ENCODE assay signal across 10 cellular contexts in the genomic region with DNA sequence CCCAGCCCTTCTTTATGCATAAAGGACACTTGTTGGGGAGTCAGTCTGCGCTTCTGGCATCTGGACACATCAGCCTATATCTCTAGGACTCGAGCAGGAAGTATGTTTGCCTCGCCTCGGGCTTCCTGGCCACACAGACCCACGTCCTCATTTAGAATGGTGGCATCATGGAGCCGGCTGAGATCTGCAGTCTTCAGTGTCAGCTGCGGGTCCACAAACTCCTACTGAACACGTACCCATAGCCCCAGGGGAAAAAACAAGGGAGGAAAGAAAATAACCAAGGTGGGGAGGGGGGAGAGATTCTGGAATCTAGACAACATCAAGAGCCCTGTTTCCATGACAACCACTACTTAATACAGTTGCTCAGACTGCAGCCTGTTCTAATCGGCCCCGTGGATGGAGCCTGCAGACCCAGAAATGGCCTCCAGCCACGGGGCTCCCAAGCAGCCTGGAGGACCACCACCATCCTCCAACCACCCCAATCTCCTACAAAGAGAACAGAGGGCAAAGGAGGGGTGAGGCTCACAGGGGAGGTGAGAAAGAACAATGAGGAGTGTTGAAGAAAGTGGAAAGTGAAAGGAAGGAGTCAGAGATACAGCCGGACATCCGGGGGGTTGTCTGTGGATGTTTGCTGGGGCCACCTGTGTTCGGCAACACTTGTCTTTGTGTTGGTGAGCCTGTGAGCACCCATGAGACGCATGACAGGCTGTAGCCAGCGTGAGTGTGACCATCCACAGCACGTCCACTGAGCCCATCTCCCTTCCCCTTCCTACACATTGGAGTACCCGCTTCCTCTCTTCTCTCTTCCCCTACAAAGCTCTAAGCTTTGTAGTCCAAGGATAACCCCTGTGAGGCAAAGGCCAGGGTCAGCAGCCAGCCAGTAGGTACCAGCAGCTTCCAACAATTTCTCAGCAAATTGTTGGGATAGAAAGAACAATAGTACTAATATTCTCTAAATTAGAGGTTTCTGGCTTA.
A peak's percentile ranks its signal among the peaks of the same experiment; 100 is the strongest.
DNase-seq lines count a peak whose midpoint lies in the region; ATAC-seq and TF ChIP-seq lines count a peak whose summit lies in the region.
"Had no signal": no experiment of that assay in that cellular context is flagged by ENCODE, and none has a peak within 500 bp of the region (broad histone marks: within the 10 kb centered on the region; RNA-seq: fewer than 3 reads in every experiment).

No MANE protein-coding gene starts in this region.

- POLR2A ChIA-PET in activated CD4-positive, alpha-beta memory T cell treated with anti-CD3 and anti-CD28 coated beads, Interleukin-2, amount 10 ng/mL, durations not matched to agents 7 days and 5 days (lab: Charles Lee) = interaction anchor here (4.4 kb wide), 1 partner anchor 14 kb away, joined by 24 read pairs; no protein-coding TSS in a partner anchor

- no peak for TF ChIP-seq CTCF in foreskin keratinocyte (conservative IDR thresholded peaks at IDR 0.05)

- H3K27me3 Mint-ChIP-seq in activated CD4-positive, alpha-beta memory T cell treated with anti-CD3 and anti-CD28 coated beads, Interleukin-2, amount 10 ng/mL, durations not matched to agents 7 days and 5 days = peaks cover 2% of the 10 kb centered on the region

- H3K4me3 Mint-ChIP-seq in activated CD4-positive, alpha-beta memory T cell treated with anti-CD3 and anti-CD28 coated beads, Interleukin-2, amount 10 ng/mL, durations not matched to agents 7 days and 5 days = no peak overlapping the region

- ATAC-seq in HG03097 (IDR thresholded peaks at IDR 0.05; ENCODE audit: low FRiP score, unreplicated experiment) (no peak), left cardiac atrium (no peak), foreskin keratinocyte (no peak)
- ATAC-seq: HCT116 had no signal

- DNase-seq in NCI-H524 (lab: John Stamatoyannopoulos, UW) = peak; percentile 68 to 78
- DNase-seq in NCI-H524 treated with DMSO at 0.1 percent for 48 hours (lab: John Stamatoyannopoulos, UW) = no peak
- peak; percentile 68 for DNase-seq in DMS79 (lab: John Stamatoyannopoulos, UW)
- DNase-seq in activated CD4-positive, alpha-beta memory T cell treated with anti-CD3 and anti-CD28 coated beads, Interleukin-2, amount 10 ng/mL, durations not matched to agents 7 days and 5 days = peak; percentile 37
- DNase-seq in left kidney (ENCODE audit: low read depth, low spot score) = peak; percentile 60
- no peak for DNase-seq in left cardiac atrium
- DNase-seq in foreskin keratinocyte = no peak

- intact Hi-C loops in left cardiac atrium (cut with DNase I) = no loop called here

- CTCF ChIA-PET in activated CD4-positive, alpha-beta memory T cell treated with anti-CD3 and anti-CD28 coated beads, Interleukin-2, amount 10 ng/mL, durations not matched to agents 7 days and 5 days (lab: Charles Lee) = no interaction called here

- H3K4me1 ChIP-seq in foreskin keratinocyte = no peaks in the 10 kb centered on the region

- no peaks in the 10 kb centered on the region for H3K27me3 ChIP-seq in foreskin keratinocyte

- H3K9me3 Mint-ChIP-seq in activated CD4-positive, alpha-beta memory T cell treated with anti-CD3 and anti-CD28 coated beads, Interleukin-2, amount 10 ng/mL, durations not matched to agents 7 days and 5 days = no peaks in the 10 kb centered on the region

- peaks cover 98% of the 10 kb centered on the region for H3K4me1 Mint-ChIP-seq in activated CD4-positive, alpha-beta memory T cell treated with anti-CD3 and anti-CD28 coated beads, Interleukin-2, amount 10 ng/mL, durations not matched to agents 7 days and 5 days

- peaks cover 20% of the 10 kb centered on the region for H3K36me3 Mint-ChIP-seq in activated CD4-positive, alpha-beta memory T cell treated with anti-CD3 and anti-CD28 coated beads, Interleukin-2, amount 10 ng/mL, durations not matched to agents 7 days and 5 days (ENCODE audit: low read depth)

- no peak overlapping the region for H3K27ac ChIP-seq in foreskin keratinocyte
- H3K27ac ChIP-seq: VCaP had no signal

- H3K27ac Mint-ChIP-seq in activated CD4-positive, alpha-beta memory T cell treated with anti-CD3 and anti-CD28 coated beads, Interleukin-2, amount 10 ng/mL, durations not matched to agents 7 days and 5 days = peak overlapping the region; percentile 54

Comparison
In these comparisons a context has a peak if more than half of its experiments do, and no peak if none do; other contexts are left out.
1. DNase-seq: peak in NCI-H524 (2 of 2), DMS79 (single experiment), activated CD4-positive, alpha-beta memory T cell treated with anti-CD3 and anti-CD28 coated beads, Interleukin-2, amount 10 ng/mL, durations not matched to agents 7 days and 5 days (single experiment) and left kidney (single experiment); none in NCI-H524 treated with DMSO at 0.1 percent for 48 hours (single experiment), left cardiac atrium (single experiment) and foreskin keratinocyte (0 of 2).